In genomic region chr2:105777506-105778343, GRCh38 we compare ENCODE assay signal across 15 cellular contexts. TPM values are rescaled to one million over a fixed set of nuclear protein-coding genes. Genes with fewer than 3 reads are reported as not detected.
DNase-seq lines count a peak whose midpoint lies in the region; ATAC-seq and TF ChIP-seq lines count a peak whose summit lies in the region.
"Had no signal": no experiment of that assay in that cellular context is flagged by ENCODE, and none has a peak within 500 bp of the region (broad histone marks: within the 10 kb centered on the region; RNA-seq: fewer than 3 reads in every experiment).

No MANE protein-coding gene starts in this region.

- POLR2A ChIA-PET in CD4-positive, alpha-beta T cell (lab: Charles Lee) = interaction anchor here (0.6 to 7.4 kb wide), 23 partner anchors 10 to 383 kb away, joined by 3 to 69 read pairs (median 4); no protein-coding TSS in a partner anchor

- ATAC-seq in CD4-positive, alpha-beta T cell (ENCODE audit: poor library complexity) = peak; percentile 30
- ATAC-seq in activated T-cell treated with anti-CD3 and anti-CD28 coated beads, Interleukin-2, amount 50 U/mL, for 72 hours (replicated peaks in 1 of 2) = no peak
- ATAC-seq in natural killer cell = peak in 2 of 3 donors; percentile 14 to 32
- ATAC-seq: HepG2 had no signal

- peaks cover 97% of the 10 kb centered on the region for H3K4me1 Mint-ChIP-seq in CD4-positive, alpha-beta T cell (ENCODE audit: low read depth)
- peaks cover 97% of the 10 kb centered on the region for H3K4me1 Mint-ChIP-seq in activated T-cell treated with anti-CD3 and anti-CD28 coated beads, Interleukin-2, amount 50 U/mL, for 72 hours (ENCODE audit: low read depth)
- H3K4me1 Mint-ChIP-seq in natural killer cell (peaks cover 84 to 88% of the 10 kb centered on the region in 2 donors), endothelial cell (ENCODE audit: unreplicated experiment) (peaks cover 81% of the 10 kb centered on the region), CD14-positive monocyte (peaks cover 51% of the 10 kb centered on the region)

- peaks cover 49% of the 10 kb centered on the region for H3K36me3 Mint-ChIP-seq in CD4-positive, alpha-beta T cell (ENCODE audit: low read depth)
- peaks cover 8 to 16% of the 10 kb centered on the region in 2 donors for H3K36me3 Mint-ChIP-seq in activated T-cell treated with anti-CD3 and anti-CD28 coated beads, Interleukin-2, amount 50 U/mL, for 72 hours (ENCODE audit: insufficient read depth in 2 of 2)
- H3K36me3 Mint-ChIP-seq in natural killer cell (no peaks in the 10 kb centered on the region), endothelial cell (ENCODE audit: low read depth, unreplicated experiment) (peaks cover 17% of the 10 kb centered on the region), CD14-positive monocyte (peaks cover 10 to 14% of the 10 kb centered on the region in 2 donors)

- TF ChIP-seq CTCF in CD4-positive, alpha-beta T cell (IDR thresholded peaks at IDR 0.05) = no peak
- no peak for TF ChIP-seq CTCF in natural killer cell (IDR thresholded peaks at IDR 0.05)
- TF ChIP-seq CTCF in endothelial cell (IDR thresholded peaks at IDR 0.05; ENCODE audit: unreplicated experiment) = no peak
- no peak for TF ChIP-seq CTCF in CD14-positive monocyte (IDR thresholded peaks at IDR 0.05)

- CTCF ChIA-PET in CD4-positive, alpha-beta T cell (lab: Charles Lee) = interaction anchor here (0.8 to 2.0 kb wide), 4 partner anchors 11 to 85 kb away, joined by 3 to 5 read pairs (median 3); no protein-coding TSS in a partner anchor

- intact Hi-C loops in CD4-positive, alpha-beta T cell (cut with DNase I, micrococcal nuclease) = loop anchor here in 1 of 2 experiments (1.0 kb wide), 1 partner anchor 23 kb away; no protein-coding TSS in a partner anchor
- intact Hi-C loops in natural killer cell (cut with micrococcal nuclease) = loop anchor here (2.0 kb wide), 1 partner anchor 31 kb away; no protein-coding TSS in a partner anchor
- intact Hi-C loops in CD14-positive monocyte (cut with micrococcal nuclease) = no loop called here

- no peaks in the 10 kb centered on the region for H3K27me3 ChIP-seq in CD4-positive, alpha-beta T cell (ENCODE audit: control insufficient read depth, insufficient read depth, low read length)

- H3K9me3 ChIP-seq in CD4-positive, alpha-beta T cell (ENCODE audit: control insufficient read depth, low read length) = no peaks in the 10 kb centered on the region
- H3K9me3 ChIP-seq: SK-N-SH had no signal

- H3K27ac Mint-ChIP-seq in CD4-positive, alpha-beta T cell = peak overlapping the region; percentile 98
- peak overlapping the region; percentile 86 for H3K27ac Mint-ChIP-seq in activated T-cell treated with anti-CD3 and anti-CD28 coated beads, Interleukin-2, amount 50 U/mL, for 72 hours
- peak overlapping the region; percentile 87 for H3K27ac Mint-ChIP-seq in natural killer cell
- H3K27ac Mint-ChIP-seq in endothelial cell (ENCODE audit: unreplicated experiment) = no peak overlapping the region
- peak overlapping the region in 2 of 7 donors; percentile 7 to 33 for H3K27ac Mint-ChIP-seq in CD14-positive monocyte

- no peak for DNase-seq in CD4-positive, alpha-beta T cell
- peak; percentile 68 for DNase-seq in DMS79 treated with DMSO at 0.1 percent for 48 hours (lab: John Stamatoyannopoulos, UW)
- no peak for DNase-seq in activated T-cell treated with anti-CD3 and anti-CD28 coated beads, Interleukin-2, amount 50 U/mL, for 72 hours
- DNase-seq in natural killer cell = no peak
- no peak for DNase-seq in NCI-H748 (lab: John Stamatoyannopoulos, UW; ENCODE audit: unreplicated experiment)
- DNase-seq in endothelial cell (ENCODE audit: low spot score) = no peak
- DNase-seq in CD14-positive monocyte (ENCODE audit: low spot score) = no peak
- DNase-seq: cerebellar nuclear complex; glutamatergic neuron; NCI-H2171 treated with DMSO at 0.1 percent for 48 hours; retina; SK-N-SH; stimulated activated CD4-positive, alpha-beta T cell treated with anti-CD3 and anti-CD28 coated beads, Interleukin-4, amount 100 ng/mL, for 4 hours; stimulated activated naive CD4-positive, alpha-beta T cell treated with Interleukin-2 at 50 U/mL for 16 hours had no signal

- no peaks in the 10 kb centered on the region for H3K9me3 Mint-ChIP-seq in CD4-positive, alpha-beta T cell
- H3K9me3 Mint-ChIP-seq in activated T-cell treated with anti-CD3 and anti-CD28 coated beads, Interleukin-2, amount 50 U/mL, for 72 hours = no peaks in the 10 kb centered on the region
- H3K9me3 Mint-ChIP-seq in natural killer cell (no peaks in the 10 kb centered on the region), endothelial cell (ENCODE audit: unreplicated experiment) (no peaks in the 10 kb centered on the region), CD14-positive monocyte (no peaks in the 10 kb centered on the region)

- H3K27ac ChIP-seq in CD4-positive, alpha-beta T cell (ENCODE audit: low read depth, low read length) = peak overlapping the region; percentile 69

- peak overlapping the region; percentile 79 for H3K4me3 Mint-ChIP-seq in CD4-positive, alpha-beta T cell
- H3K4me3 Mint-ChIP-seq in activated T-cell treated with anti-CD3 and anti-CD28 coated beads, Interleukin-2, amount 50 U/mL, for 72 hours = peak overlapping the region; percentile 81 to 90
- peak overlapping the region; percentile 84 for H3K4me3 Mint-ChIP-seq in natural killer cell
- H3K4me3 Mint-ChIP-seq in endothelial cell (ENCODE audit: unreplicated experiment) = no peak overlapping the region
- no peak overlapping the region for H3K4me3 Mint-ChIP-seq in CD14-positive monocyte

- no peaks in the 10 kb centered on the region for H3K27me3 Mint-ChIP-seq in CD4-positive, alpha-beta T cell
- no peaks in the 10 kb centered on the region for H3K27me3 Mint-ChIP-seq in activated T-cell treated with anti-CD3 and anti-CD28 coated beads, Interleukin-2, amount 50 U/mL, for 72 hours (ENCODE audit: low read depth)
- no peaks in the 10 kb centered on the region for H3K27me3 Mint-ChIP-seq in natural killer cell (ENCODE audit: low read depth in 2 of 2)
- peaks cover 4% of the 10 kb centered on the region for H3K27me3 Mint-ChIP-seq in endothelial cell (ENCODE audit: unreplicated experiment)
- peaks cover 0 to 2% (median 0%) of the 10 kb centered on the region in 3 donors for H3K27me3 Mint-ChIP-seq in CD14-positive monocyte (ENCODE audit: low read depth in 3 of 3)

RNA-seq across cellular contexts. Expression of gene NCK2, which starts 33.0 kb away (rescaled TPM):
- total RNA-seq in CD4-positive, alpha-beta T cell = 10 to 100 TPM; 92.1 to 92.3 TPM
- 100 to 1,000 TPM; 159 to 161 TPM for total RNA-seq in activated T-cell treated with anti-CD3 and anti-CD28 coated beads, Interleukin-2, amount 50 U/mL, for 72 hours
- total RNA-seq in natural killer cell = 10 to 100 TPM; 34.1 to 50.8 (median 43.0) TPM
- total RNA-seq in endothelial cell (ENCODE audit: unreplicated experiment) = 93.7 TPM
- 1 to 10 TPM; 2.5 to 7.6 TPM for polyA plus RNA-seq in CD14-positive monocyte

Comparison
In these comparisons a context has a peak if more than half of its experiments do, and no peak if none do; other contexts are left out.
1. ATAC-seq: peak in CD4-positive, alpha-beta T cell (single experiment) and natural killer cell (2 of 3); none in activated T-cell treated with anti-CD3 and anti-CD28 coated beads, Interleukin-2, amount 50 U/mL, for 72 hours (0 of 2).
2. H3K4me3 Mint-ChIP-seq: peak in CD4-positive, alpha-beta T cell (single experiment), activated T-cell treated with anti-CD3 and anti-CD28 coated beads, Interleukin-2, amount 50 U/mL, for 72 hours (2 of 2) and natural killer cell (single experiment); none in endothelial cell (single experiment) and CD14-positive monocyte (0 of 2).